8 cellular contexts compared by ENCODE assay signal in genomic region chr11:34916014-34916809, GRCh38. TPM values are rescaled to one million over a fixed set of nuclear protein-coding genes. Genes with fewer than 3 reads are reported as not detected.
DNase-seq lines count a peak whose midpoint lies in the region; ATAC-seq and TF ChIP-seq lines count a peak whose summit lies in the region.

A gene with protein sequence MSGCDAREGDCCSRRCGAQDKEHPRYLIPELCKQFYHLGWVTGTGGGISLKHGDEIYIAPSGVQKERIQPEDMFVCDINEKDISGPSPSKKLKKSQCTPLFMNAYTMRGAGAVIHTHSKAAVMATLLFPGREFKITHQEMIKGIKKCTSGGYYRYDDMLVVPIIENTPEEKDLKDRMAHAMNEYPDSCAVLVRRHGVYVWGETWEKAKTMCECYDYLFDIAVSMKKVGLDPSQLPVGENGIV (minus strand): TSS chr11:34916379. CDS start chr11:34916284, 95 bp downstream.
Gene PDHX (plus strand): TSS chr11:34916618. CDS start chr11:34916656, 38 bp downstream.

- peaks cover 5% of the 10 kb centered on the region for H3K4me1 ChIP-seq in ectodermal cell (ENCODE audit: control insufficient read depth, insufficient read depth, low read length)
- peaks cover 34% of the 10 kb centered on the region for H3K4me1 ChIP-seq in lower lobe of right lung

- peak within 1 kb of the TSS; percentile 85 for H3K4me3 ChIP-seq in ectodermal cell (ENCODE audit: insufficient read depth, low read depth, low read length)
- H3K4me3 ChIP-seq in lower lobe of right lung: peak within 1 kb of the TSS; percentile 86

- TF ChIP-seq CTCF in GM20000 (IDR thresholded peaks at IDR 0.05; ENCODE audit: extremely low read depth, missing control alignments): no peak
- no peak for TF ChIP-seq CTCF in lower lobe of right lung (IDR thresholded peaks at IDR 0.05)

- H3K9me3 ChIP-seq in ectodermal cell (ENCODE audit: control insufficient read depth, low read length) (no peaks in the 10 kb centered on the region), lower lobe of right lung (no peaks in the 10 kb centered on the region)

- peak; percentile 98 for ATAC-seq in lower lobe of right lung

- intact Hi-C loops in lower lobe of right lung (cut with DNase I): no loop called here

- 0 to 1% methylated on average over 76 of the region's 76 CpGs for WGBS in ectodermal cell, 2 experiments

- no peaks in the 10 kb centered on the region for H3K27me3 ChIP-seq in ectodermal cell (ENCODE audit: control insufficient read depth, insufficient read depth, low read length, poor library complexity, severe bottlenecking)
- H3K27me3 ChIP-seq in lower lobe of right lung (ENCODE audit: low read depth): no peaks in the 10 kb centered on the region

- no peaks in the 10 kb centered on the region for H3K36me3 ChIP-seq in ectodermal cell (ENCODE audit: control insufficient read depth, insufficient read depth, low read length)
- H3K36me3 ChIP-seq in lower lobe of right lung: no peaks in the 10 kb centered on the region

- DNase-seq in COLO668 (lab: John Stamatoyannopoulos, UW; ENCODE audit: unreplicated experiment) (peak; percentile 99), GM20000 (ENCODE audit: low spot score) (peak; percentile 99), HS-5 (ENCODE audit: low read depth) (peak; percentile 86), NK-92 (lab: John Stamatoyannopoulos, UW; ENCODE audit: unreplicated experiment) (peak; percentile 65), lower lobe of right lung (peak; percentile 99)
- DNase-seq in activated CD8-positive, alpha-beta memory T cell treated with anti-CD3 and anti-CD28 coated beads for 1 hour (ENCODE audit: extremely low read depth in 1 of 2, low read depth in 1 of 2): peak; percentile 86 to 89
- peak; percentile 86 to 95 (median 91) for DNase-seq in stimulated activated CD4-positive, alpha-beta T cell treated with anti-CD3 and anti-CD28 coated beads, TNF-alpha, amount 100 ng/mL, for 1 hour (ENCODE audit: low read depth in 3 of 3, low spot score in 1 of 3)

- peak within 1 kb of the TSS; percentile 93 for H3K27ac ChIP-seq in ectodermal cell (ENCODE audit: insufficient read depth, low read depth, low read length, poor library complexity, severe bottlenecking)
- H3K27ac ChIP-seq in lower lobe of right lung: peak within 1 kb of the TSS; percentile 95

RNA-seq across cellular contexts. Expression of the first gene that starts in this region (rescaled TPM):
- polyA plus RNA-seq in ectodermal cell (2013, experiment 1 of 4): 20.1 TPM
- 15.0 TPM for polyA plus RNA-seq in ectodermal cell (2013, experiment 2 of 4)
- polyA plus RNA-seq in ectodermal cell (2013, experiment 3 of 4): 17.0 TPM
- polyA plus RNA-seq in ectodermal cell (2013, experiment 4 of 4): 17.3 TPM
- total RNA-seq in lower lobe of right lung: 36.7 TPM

RNA-seq across cellular contexts. Expression of gene PDHX, which starts in this region (rescaled TPM):
- 23.4 TPM for polyA plus RNA-seq in ectodermal cell (2013, experiment 1 of 4)
- 22.2 TPM for polyA plus RNA-seq in ectodermal cell (2013, experiment 2 of 4)
- 21.2 TPM for polyA plus RNA-seq in ectodermal cell (2013, experiment 3 of 4)
- 23.7 TPM for polyA plus RNA-seq in ectodermal cell (2013, experiment 4 of 4)
- total RNA-seq in lower lobe of right lung: 39.1 TPM

Comparison
In these comparisons a context has a peak if more than half of its experiments do, and no peak if none do; other contexts are left out.
1. Peak in every context shown above with its lines: DNase-seq, ATAC-seq, H3K4me3 ChIP-seq and H3K27ac ChIP-seq.